ENCODE assay signal across 30 cellular contexts in the genomic region with DNA sequence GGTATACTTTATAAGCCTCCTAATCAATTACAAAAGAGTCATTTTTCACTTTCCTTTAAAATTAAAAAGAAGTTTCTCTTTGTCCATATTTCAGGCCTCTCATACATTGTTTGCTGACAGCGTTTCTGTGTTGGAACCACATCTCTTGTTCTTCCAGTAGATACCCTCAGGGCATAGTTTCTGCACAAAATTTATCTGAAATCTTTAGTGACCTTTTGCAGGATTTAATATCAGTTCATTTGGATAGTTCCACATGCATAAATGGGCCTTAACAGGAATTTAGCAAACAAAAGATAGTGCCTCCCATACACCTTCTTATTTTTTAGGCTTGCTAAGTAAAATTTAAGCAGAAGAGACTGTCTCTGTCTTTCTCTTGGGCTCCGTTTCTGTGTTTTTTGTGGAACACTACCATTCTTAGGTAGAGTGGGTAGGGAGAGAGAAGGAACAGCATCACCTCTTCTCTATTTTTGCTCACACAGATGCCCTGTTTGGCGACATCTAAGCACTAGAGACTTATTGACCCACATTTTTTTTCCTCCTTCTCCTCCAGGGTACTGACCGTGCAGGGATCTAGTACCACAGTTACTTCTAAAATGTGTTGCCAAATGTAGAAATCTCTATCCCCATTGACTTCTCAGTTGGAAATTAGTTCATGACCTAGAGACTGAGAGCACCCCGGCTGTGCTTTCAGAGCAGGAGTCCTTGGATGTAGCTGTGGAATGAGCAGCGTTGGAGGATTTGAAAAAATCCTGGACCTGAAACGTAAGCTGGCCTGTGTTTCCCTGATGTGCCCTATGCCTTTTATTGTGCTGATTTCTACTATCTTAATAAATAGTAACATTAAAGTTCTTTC.
"Had no signal": no experiment of that assay in that cellular context is flagged by ENCODE, and none has a peak within 500 bp of the region (broad histone marks: within the 10 kb centered on the region; RNA-seq: fewer than 3 reads in every experiment).

No MANE protein-coding gene starts in this region.

- H3K4me3 Mint-ChIP-seq: activated CD4-positive, alpha-beta T cell treated with anti-CD3 and anti-CD28 coated beads, Interleukin-2, amount 10 ng/mL, durations not matched to agents 24 days and 14 days; activated CD8-positive, alpha-beta T cell treated with anti-CD3 and anti-CD28 coated beads for 36 hours; activated T-cell treated with anti-CD3 and anti-CD28 coated beads, Interleukin-2, amount 50 U/mL, for 72 hours; naive thymus-derived CD8-positive, alpha-beta T cell; stimulated activated naive B cell treated with anti-CD40 and anti-IgM and Interleukin-4, amounts not matched to agents 10 μg/mL and 1 μg/mL and 100 μg/mL, for 72 hours; T-helper 1 cell treated with Interleukin-12 subunit alpha and Interleukin-12 subunit beta and Interleukin-4 antibody, amounts not matched to agents 30 μg/mL and 1 μg/mL, for 36 hours had no signal

- H3K4me3 ChIP-seq: breast epithelium, gastroesophageal sphincter, hepatocyte, ovary, sigmoid colon, stomach, tibial artery, upper lobe of right lung had no signal

- H3K9me3 ChIP-seq: breast epithelium, gastroesophageal sphincter, ovary, sigmoid colon, stomach, tibial artery, upper lobe of right lung had no signal

- H3K36me3 ChIP-seq: breast epithelium, gastroesophageal sphincter, ovary, sigmoid colon, stomach, tibial artery, upper lobe of right lung, WERI-Rb-1 had no signal

- DNase-seq: activated CD4-positive, alpha-beta T cell treated with anti-CD3 and anti-CD28 coated beads, Interleukin-2, amount 10 ng/mL, durations not matched to agents 24 days and 14 days; activated CD4-positive, CD25-positive, alpha-beta regulatory T cell treated with anti-CD3 and anti-CD28 coated beads, Interleukin-2, amount 50 U/mL, for 72 hours; activated CD8-positive, alpha-beta T cell treated with anti-CD3 and anti-CD28 coated beads for 36 hours; activated naive CD4-positive, alpha-beta T cell; activated T-cell treated with anti-CD3 and anti-CD28 coated beads, Interleukin-2, amount 50 U/mL, for 72 hours; central memory CD4-positive, alpha-beta T cell; effector memory CD4-positive, alpha-beta T cell; erythroblast; kidney; left colon; naive thymus-derived CD8-positive, alpha-beta T cell; ovary; retina; sigmoid colon; small intestine; stimulated activated CD4-positive, alpha-beta T cell treated with anti-CD3 and anti-CD28 coated beads, Interleukin-4, amount 100 ng/mL, for 4 hours; stimulated activated CD8-positive, alpha-beta memory T cell treated with anti-CD3 and anti-CD28 coated beads, Interleukin-4, amount 100 ng/mL, for 48 hours; stimulated activated naive B cell treated with anti-CD40 and anti-IgM and Interleukin-4, amounts not matched to agents 10 μg/mL and 1 μg/mL and 100 μg/mL, for 72 hours; stomach; SW 1271; T-helper 9 cell; tibial artery; upper lobe of right lung; WERI-Rb-1 had no signal

- ATAC-seq: activated CD8-positive, alpha-beta T cell treated with anti-CD3 and anti-CD28 coated beads for 36 hours; activated naive CD4-positive, alpha-beta T cell treated with anti-CD3 and anti-CD28 coated beads, Interleukin-2, amount 50 U/mL, for 72 hours; activated T-cell treated with anti-CD3 and anti-CD28 coated beads, Interleukin-2, amount 50 U/mL, for 72 hours; gastroesophageal sphincter; left colon; naive thymus-derived CD8-positive, alpha-beta T cell; upper lobe of right lung had no signal

- H3K27me3 ChIP-seq: breast epithelium, gastroesophageal sphincter, hepatocyte, ovary, sigmoid colon, stomach, tibial artery, upper lobe of right lung had no signal

- H3K4me1 ChIP-seq: breast epithelium, sigmoid colon had no signal

- H3K9me3 Mint-ChIP-seq: activated CD4-positive, alpha-beta T cell treated with anti-CD3 and anti-CD28 coated beads, Interleukin-2, amount 10 ng/mL, durations not matched to agents 24 days and 14 days; activated CD8-positive, alpha-beta T cell treated with anti-CD3 and anti-CD28 coated beads for 36 hours; activated naive CD4-positive, alpha-beta T cell treated with anti-CD3 and anti-CD28 coated beads, Interleukin-2, amount 50 U/mL, for 72 hours; activated T-cell treated with anti-CD3 and anti-CD28 coated beads, Interleukin-2, amount 50 U/mL, for 72 hours; naive thymus-derived CD8-positive, alpha-beta T cell; stimulated activated naive B cell treated with anti-CD40 and anti-IgM and Interleukin-4, amounts not matched to agents 10 μg/mL and 1 μg/mL and 100 μg/mL, for 72 hours; T-helper 1 cell treated with Interleukin-12 subunit alpha and Interleukin-12 subunit beta and Interleukin-4 antibody, amounts not matched to agents 30 μg/mL and 1 μg/mL, for 36 hours had no signal

- H3K27ac Mint-ChIP-seq: activated CD4-positive, alpha-beta T cell treated with anti-CD3 and anti-CD28 coated beads, Interleukin-2, amount 10 ng/mL, durations not matched to agents 24 days and 14 days; activated CD8-positive, alpha-beta T cell treated with anti-CD3 and anti-CD28 coated beads for 36 hours; activated naive CD4-positive, alpha-beta T cell treated with anti-CD3 and anti-CD28 coated beads, Interleukin-2, amount 50 U/mL, for 72 hours; activated T-cell treated with anti-CD3 and anti-CD28 coated beads, Interleukin-2, amount 50 U/mL, for 72 hours; progenitor cell of endocrine pancreas; stimulated activated naive B cell treated with anti-CD40 and anti-IgM and Interleukin-4, amounts not matched to agents 10 μg/mL and 1 μg/mL and 100 μg/mL, for 72 hours; T-helper 1 cell treated with Interleukin-12 subunit alpha and Interleukin-12 subunit beta and Interleukin-4 antibody, amounts not matched to agents 30 μg/mL and 1 μg/mL, for 36 hours had no signal

- H3K27me3 Mint-ChIP-seq: activated CD4-positive, alpha-beta T cell treated with anti-CD3 and anti-CD28 coated beads, Interleukin-2, amount 10 ng/mL, durations not matched to agents 24 days and 14 days; activated CD8-positive, alpha-beta T cell treated with anti-CD3 and anti-CD28 coated beads for 36 hours; naive thymus-derived CD8-positive, alpha-beta T cell; progenitor cell of endocrine pancreas; stimulated activated naive B cell treated with anti-CD40 and anti-IgM and Interleukin-4, amounts not matched to agents 10 μg/mL and 1 μg/mL and 100 μg/mL, for 72 hours had no signal

- H3K36me3 Mint-ChIP-seq: stimulated activated naive B cell treated with anti-CD40 and anti-IgM and Interleukin-4, amounts not matched to agents 10 μg/mL and 1 μg/mL and 100 μg/mL, for 72 hours had no signal

- H3K27ac ChIP-seq: breast epithelium, gastroesophageal sphincter, hepatocyte, ovary, sigmoid colon, stomach, tibial artery, upper lobe of right lung, WERI-Rb-1 had no signal
